ENCODE assay signal across 14 cellular contexts in genomic region chr11:278001-278951, GRCh38. TPM values are rescaled to one million over a fixed set of nuclear protein-coding genes. Genes with fewer than 3 reads are reported as not detected.
DNase-seq lines count a peak whose midpoint lies in the region; ATAC-seq and TF ChIP-seq lines count a peak whose summit lies in the region.
"Had no signal": no experiment of that assay in that cellular context is flagged by ENCODE, and none has a peak within 500 bp of the region (broad histone marks: within the 10 kb centered on the region; RNA-seq: fewer than 3 reads in every experiment).

NLRP6 (plus strand) TSS chr11:278407; CDS start chr11:278570, 163 bp downstream.

- no peaks in the 10 kb centered on the region for H3K23me2 ChIP-seq in H9 (ENCODE audit: insufficient read length, low read depth, low read length, poor library complexity, severe bottlenecking)

- H3K27ac Mint-ChIP-seq in CD4-positive, alpha-beta T cell = peak within 1 kb of the TSS; percentile 50
- peak within 1 kb of the TSS in 2 of 3 experiments; percentile 72 to 89; a peak in 5 of 7 replicates for H3K27ac Mint-ChIP-seq in H9

- no peak within 1 kb of the TSS for H2BK12ac ChIP-seq in H9 (ENCODE audit: insufficient read length, low read depth, low read length)

- H3K36me3 ChIP-seq in neutrophil = peaks cover 30% of the 10 kb centered on the region
- no peaks in the 10 kb centered on the region for H3K36me3 ChIP-seq in adrenal gland (replicated peaks in 1 of 2)
- H3K36me3 ChIP-seq: uterus had no signal

- H3K56ac ChIP-seq in H9 (ENCODE audit: insufficient read length, low read depth, low read length) = no peak within 1 kb of the TSS

- TF ChIP-seq CTCF in CD4-positive, alpha-beta T cell (IDR thresholded peaks at IDR 0.05) = no peak
- TF ChIP-seq CTCF in H9 (conservative IDR thresholded peaks at IDR 0.05) (no peak), neutrophil (IDR thresholded peaks at IDR 0.05) (no peak), adrenal gland (IDR thresholded peaks at IDR 0.05) (no peak)

- H3K9ac ChIP-seq in H9 (ENCODE audit: extremely low read depth, insufficient read length, low read length) = no peak within 1 kb of the TSS

- no peak within 1 kb of the TSS for H3K4ac ChIP-seq in H9 (ENCODE audit: low read depth, low read length)

- WGBS in H9 (ENCODE audit: extremely low coverage, insufficient read length, low lambda C conversion rate) = no CpG with 5 or more reads among the region's 21 CpGs
- WGBS in adrenal gland, 4 donors = 75 to 81% (median 77%) methylated on average over 17 to 21 of the region's 21 CpGs

- ATAC-seq in CD4-positive, alpha-beta T cell (ENCODE audit: poor library complexity) = no peak
- ATAC-seq in HG03280 (IDR thresholded peaks at IDR 0.05; ENCODE audit: unreplicated experiment) = no peak

- H3K4me1 ChIP-seq in H9 (ENCODE audit: insufficient read depth, low read length) (no peaks in the 10 kb centered on the region), neutrophil (ENCODE audit: control insufficient read depth in 1 of 2, insufficient read depth in 1 of 2, low read depth in 1 of 2, low read length in 1 of 2) (peaks cover 52 to 74% of the 10 kb centered on the region in 2 experiments), adrenal gland (replicated peaks in 1 of 2) (peaks cover 0 to 13% of the 10 kb centered on the region in 2 donors)

- no peak within 1 kb of the TSS for H3K4me2 ChIP-seq in H9 (ENCODE audit: insufficient read depth, insufficient read length, low read length)

- no peak within 1 kb of the TSS for H3K27ac ChIP-seq in CD4-positive, alpha-beta T cell (ENCODE audit: low read depth, low read length)
- H3K27ac ChIP-seq in H9 (ENCODE audit: insufficient read length, low read depth, low read length) (no peak within 1 kb of the TSS), neutrophil (peak within 1 kb of the TSS; percentile 86), adrenal gland (no peak within 1 kb of the TSS)
- H3K27ac ChIP-seq: uterus had no signal

- CTCF ChIA-PET in CD4-positive, alpha-beta T cell (lab: Charles Lee) = interaction anchor here (1.6 to 3.3 kb wide), 2 partner anchors 27 kb away, joined by 5 to 29 read pairs; no protein-coding TSS in a partner anchor

- H4K8ac ChIP-seq in H9 (replicated peaks; ENCODE audit: insufficient read length, low read depth, low read length) = no peak within 1 kb of the TSS

- intact Hi-C loops in CD4-positive, alpha-beta T cell (cut with DNase I, micrococcal nuclease) = loop anchor here in 1 of 2 experiments (2.0 kb wide), 1 partner anchor 25 kb away; no protein-coding TSS in a partner anchor
- intact Hi-C loops in adrenal gland (cut with DNase I) = no loop called here

- no peaks in the 10 kb centered on the region for H3K79me1 ChIP-seq in H9 (ENCODE audit: insufficient read depth, low read depth, low read length, poor library complexity, severe bottlenecking)

- H4K5ac ChIP-seq in H9 (ENCODE audit: insufficient read length, low read depth, low read length) = no peak within 1 kb of the TSS

- H3K27me3 ChIP-seq in CD4-positive, alpha-beta T cell (ENCODE audit: control insufficient read depth, insufficient read depth, low read length) = peaks cover 10% of the 10 kb centered on the region
- H3K27me3 ChIP-seq in H9 (ENCODE audit: insufficient read depth, low read length) (no peaks in the 10 kb centered on the region), neutrophil (peaks cover 66% of the 10 kb centered on the region), adrenal gland (peaks cover 48% of the 10 kb centered on the region)

- H3K79me2 ChIP-seq in H9 (ENCODE audit: insufficient read depth, low read length) = no peaks in the 10 kb centered on the region

- H3K4me3 Mint-ChIP-seq in CD4-positive, alpha-beta T cell = peak within 1 kb of the TSS; percentile 86
- H3K4me3 Mint-ChIP-seq in H9 = peak within 1 kb of the TSS in 1 of 2 experiments; percentile 33; a peak in 1 of 5 replicates

- no peak within 1 kb of the TSS for H2BK20ac ChIP-seq in H9 (ENCODE audit: low read depth, low read length, poor library complexity, severe bottlenecking)

- POLR2A ChIA-PET in CD4-positive, alpha-beta T cell (lab: Charles Lee) = interaction anchor here (0.9 to 9.1 kb wide), 10 partner anchors 9 to 171 kb away, joined by 3 to 185 read pairs (median 16); partner anchors contain the start of genes BET1L, IFITM5, PGGHG and RIC8A

- peaks cover 12% of the 10 kb centered on the region for H3K27me3 Mint-ChIP-seq in CD4-positive, alpha-beta T cell
- H3K27me3 Mint-ChIP-seq in H9 (ENCODE audit: low read depth) = no peaks in the 10 kb centered on the region; the same call in 1 of the 2 replicates

- DNase-seq in CD4-positive, alpha-beta T cell = peak in 1 of 10 experiments; percentile 34
- DNase-seq in H9 (no peak), ecto neural progenitor cell (ENCODE audit: low spot score) (peak; percentile 36), adrenal gland (no peak), HT-29 (ENCODE audit: low spot score) (no peak)
- DNase-seq in stimulated activated CD4-positive, alpha-beta T cell treated with anti-CD3 and anti-CD28 coated beads, Interleukin-4, amount 100 ng/mL, for 1 hour = no peak
- DNase-seq: GOT3, hypothalamus, NCI-H748 treated with DMSO at 0.1 percent for 48 hours had no signal

- H3K18ac ChIP-seq in H9 (ENCODE audit: insufficient read length, low read depth, low read length) = no peak within 1 kb of the TSS

- no peaks in the 10 kb centered on the region for H3K9me3 ChIP-seq in CD4-positive, alpha-beta T cell (ENCODE audit: control insufficient read depth, low read length)
- H3K9me3 ChIP-seq in H9 (ENCODE audit: control insufficient read depth, low read depth, low read length) (no peaks in the 10 kb centered on the region), neutrophil (no peaks in the 10 kb centered on the region), adrenal gland (replicated peaks in 1 of 3) (no peaks in the 10 kb centered on the region)

- no peaks in the 10 kb centered on the region for H4K20me1 ChIP-seq in H9 (ENCODE audit: control insufficient read depth, insufficient read depth, insufficient read length)

- H2BK120ac ChIP-seq in H9 (ENCODE audit: low read depth, low read length, poor library complexity, severe bottlenecking) = no peak within 1 kb of the TSS

- H2AFZ ChIP-seq in H9 (ENCODE audit: low read length) = no peak within 1 kb of the TSS

- no peak within 1 kb of the TSS for H2AK5ac ChIP-seq in H9 (ENCODE audit: insufficient read length, low read length)

- TF ChIP-seq POLR2A in adrenal gland (IDR thresholded peaks at IDR 0.05) = no peak

- no peak within 1 kb of the TSS for H2BK15ac ChIP-seq in H9 (ENCODE audit: low read depth, low read length)

- peaks cover 54% of the 10 kb centered on the region for H3K4me1 Mint-ChIP-seq in CD4-positive, alpha-beta T cell (ENCODE audit: low read depth)
- peaks cover 25 to 35% of the 10 kb centered on the region in 2 experiments for H3K4me1 Mint-ChIP-seq in H9

- no peak within 1 kb of the TSS for H3K23ac ChIP-seq in H9 (ENCODE audit: insufficient read length, low read depth, low read length)

- H3T11ph ChIP-seq in H9 (ENCODE audit: low read length) = no peak within 1 kb of the TSS

- H3K9me3 Mint-ChIP-seq in CD4-positive, alpha-beta T cell = no peaks in the 10 kb centered on the region
- H3K9me3 Mint-ChIP-seq in H9 = peaks cover 2 to 3% of the 10 kb centered on the region in 2 experiments; a peak in 1 of 5 replicates

- peaks cover 15% of the 10 kb centered on the region for H3K36me3 Mint-ChIP-seq in CD4-positive, alpha-beta T cell (ENCODE audit: low read depth)
- no peaks in the 10 kb centered on the region for H3K36me3 Mint-ChIP-seq in H9 (ENCODE audit: insufficient read depth in 1 of 3, low read depth in 3 of 3)

- H3K4me3 ChIP-seq in neutrophil (ENCODE audit: low read depth in 1 of 2, low read length in 1 of 2) (peak within 1 kb of the TSS; percentile 84), adrenal gland (peak within 1 kb of the TSS in 1 of 4 donors; percentile 28)
- H3K4me3 ChIP-seq: uterus had no signal

- H2BK5ac ChIP-seq in H9 (ENCODE audit: insufficient read length, low read length) = no peak within 1 kb of the TSS

- H3K14ac ChIP-seq in H9 (ENCODE audit: insufficient read depth, low read length) = no peak within 1 kb of the TSS

- H4K91ac ChIP-seq in H9 (ENCODE audit: insufficient read length, low read depth, low read length) = no peak within 1 kb of the TSS

RNA-seq across cellular contexts. Expression of gene NLRP6, which starts in this region (rescaled TPM):
- total RNA-seq in CD4-positive, alpha-beta T cell = 10 to 100 TPM; 14.4 to 14.7 TPM
- total RNA-seq in H9 (2021) (not detected in 2 replicates), adrenal gland (under 1 TPM in 6 of 8 donors, not detected in 2; 0.14 to 0.69 (median 0.24) TPM)
- under 1 TPM in 1 of 3 donors, not detected in 2; 0.16 TPM for polyA plus RNA-seq in adrenal gland
- total RNA-seq in HT-29 (2014; rRNA removed; shearing (Covaris generic)) = not detected in 2 replicates
- total RNA-seq: dermis microvascular lymphatic vessel endothelial cell, M059J had no signal

Comparison
In these comparisons a context has a peak if more than half of its experiments do, and no peak if none do; other contexts are left out.
1. RNA of gene NLRP6 (total RNA-seq): 14.4 to 14.7 TPM in CD4-positive, alpha-beta T cell; 0.14 to 0.69 TPM in adrenal gland, not detected in H9 and not detected in HT-29; every median in the first group is over 4 times any median in the second.